Comparison of ENCODE assay signal across 17 cellular contexts in the genomic region with DNA sequence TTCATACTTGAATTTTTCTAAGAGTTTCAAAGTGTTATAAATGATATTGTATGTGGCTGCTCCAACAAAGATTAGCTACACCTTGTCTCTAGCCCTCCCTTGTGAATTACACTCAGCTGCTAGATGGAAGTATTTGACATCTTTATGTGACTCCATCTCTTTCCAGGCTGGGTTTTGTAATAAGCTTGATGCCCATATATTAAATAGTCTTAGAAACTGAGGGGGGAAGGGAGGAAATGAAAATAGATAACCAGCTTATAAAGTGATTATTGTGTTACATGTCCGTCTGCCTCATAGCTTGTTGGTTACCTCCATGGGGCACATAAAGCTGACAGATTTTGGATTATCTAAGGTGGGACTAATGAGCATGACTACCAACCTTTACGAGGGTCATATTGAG.
"Had no signal": no experiment of that assay in that cellular context is flagged by ENCODE, and none has a peak within 500 bp of the region (broad histone marks: within the 10 kb centered on the region; RNA-seq: fewer than 3 reads in every experiment).

No MANE protein-coding gene starts in this region.

- H3K4me1 Mint-ChIP-seq: IgD-negative memory B cell, T-cell had no signal

- DNase-seq: MV-4-11, NCI-H1048, NCI-H1105, NCI-H146, NCI-H1930, NCI-H2081, NCI-H2107, NCI-H446, NCI-H510A, NCI-H524 treated with DMSO at 0.1 percent for 48 hours, Right ventricle myocardium superior, RPMI8226, SIG-M5, SK-N-SH, SW 1271, T-cell had no signal

- H3K9me3 Mint-ChIP-seq: IgD-negative memory B cell, T-cell had no signal

- H3K27me3 Mint-ChIP-seq: T-cell had no signal

- H3K27ac Mint-ChIP-seq: IgD-negative memory B cell, T-cell had no signal

- H3K4me3 Mint-ChIP-seq: IgD-negative memory B cell, T-cell had no signal
